ENCODE assay signal across 23 cellular contexts in the genomic region with DNA sequence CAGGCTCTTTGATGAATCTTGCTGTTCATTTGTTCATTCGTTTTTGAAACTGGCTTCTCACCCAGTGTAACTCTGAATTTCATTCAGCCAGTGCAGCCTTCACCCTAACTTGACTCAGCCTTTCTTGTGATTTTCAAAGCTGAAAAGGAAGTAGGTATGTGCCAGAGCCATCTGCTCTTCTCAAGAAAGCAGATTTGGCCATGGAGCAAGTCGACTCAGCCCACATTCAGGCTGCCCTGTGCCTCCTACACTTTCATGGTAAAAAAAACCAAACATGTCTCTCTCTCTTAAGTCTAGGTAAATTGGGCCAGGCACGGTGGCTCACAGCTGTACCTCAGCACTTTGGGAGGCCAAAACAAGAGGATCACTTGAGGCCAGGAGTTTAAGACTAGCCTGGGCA. TPM values are rescaled to one million over a fixed set of nuclear protein-coding genes. Genes with fewer than 3 reads are reported as not detected.
DNase-seq lines count a peak whose midpoint lies in the region; ATAC-seq and TF ChIP-seq lines count a peak whose summit lies in the region.
"Had no signal": no experiment of that assay in that cellular context is flagged by ENCODE, and none has a peak within 500 bp of the region (broad histone marks: within the 10 kb centered on the region; RNA-seq: fewer than 3 reads in every experiment).

No MANE protein-coding gene starts in this region.

- H3K79me2 ChIP-seq in OCI-LY3 (ENCODE audit: low read length) = no peaks in the 10 kb centered on the region

- H3K9me3 ChIP-seq in OCI-LY3 (ENCODE audit: insufficient read depth, low read length) = no peaks in the 10 kb centered on the region
- H3K9me3 ChIP-seq in upper lobe of right lung = no peaks in the 10 kb centered on the region
- H3K9me3 ChIP-seq: gastroesophageal sphincter, tibial nerve had no signal

- TF ChIP-seq CTCF in OCI-LY3 (IDR thresholded peaks at IDR 0.05; ENCODE audit: low read depth, low read length) = no peak
- TF ChIP-seq CTCF in fibroblast of the aortic adventitia (IDR thresholded peaks at IDR 0.05; ENCODE audit: insufficient read depth, low read length) = no peak
- TF ChIP-seq CTCF in upper lobe of right lung (IDR thresholded peaks at IDR 0.05) = no peak

- no peaks in the 10 kb centered on the region for H4K20me1 ChIP-seq in OCI-LY3 (ENCODE audit: insufficient read depth, low read length)

- no peak overlapping the region for H3K4me3 Mint-ChIP-seq in activated CD4-positive, alpha-beta T cell treated with anti-CD3 and anti-CD28 coated beads for 36 hours
- H3K4me3 Mint-ChIP-seq: activated CD4-positive, alpha-beta memory T cell treated with anti-CD3 and anti-CD28 coated beads, Interleukin-2, amount 10 ng/mL, durations not matched to agents 7 days and 5 days; CD4-positive, alpha-beta memory T cell had no signal

- CTCF ChIA-PET in activated CD4-positive, alpha-beta T cell treated with anti-CD3 and anti-CD28 coated beads for 36 hours (lab: Charles Lee) = no interaction called here

- POLR2A ChIA-PET in activated CD4-positive, alpha-beta T cell treated with anti-CD3 and anti-CD28 coated beads for 36 hours (lab: Charles Lee) = no interaction called here

- H3K27ac ChIP-seq in OCI-LY3 (ENCODE audit: low read length) (0 out of 2 replicates have a peak overlapping the region, but pooled peaks have one; percentile 8), upper lobe of right lung (no peak overlapping the region)
- H3K27ac ChIP-seq: gastroesophageal sphincter, tibial nerve, WERI-Rb-1 had no signal

- DNase-seq in activated CD4-positive, alpha-beta T cell treated with anti-CD3 and anti-CD28 coated beads for 36 hours = peak; percentile 4
- DNase-seq in activated CD4-positive, alpha-beta T cell treated with anti-CD3 and anti-CD28 coated beads, Interleukin-2, amount 50 U/mL, for 1 hour = no peak
- peak; percentile 47 for DNase-seq in fibroblast of the aortic adventitia (ENCODE audit: low read depth)
- no peak for DNase-seq in upper lobe of right lung
- no peak for DNase-seq in activated gamma-delta T cell treated with Interleukin-2 at 50 U/mL for 16 hours
- DNase-seq: activated CD4-positive, alpha-beta memory T cell treated with anti-CD3 and anti-CD28 coated beads, Interleukin-2, amount 10 ng/mL, durations not matched to agents 7 days and 5 days; activated naive CD4-positive, alpha-beta T cell treated with anti-CD3 and anti-CD28 coated beads, Interleukin-2, amount 50 U/mL, for 16 hours; activated T-cell treated with anti-CD3 and anti-CD28 coated beads, Interleukin-2, amount 50 U/mL, for 1 hour; CD4-positive, alpha-beta memory T cell; cortex of kidney; H7; left cardiac atrium; NCI-H1417; NCI-H2171 treated with DMSO at 0.1 percent for 48 hours; NCI-H774; retina; stimulated activated naive CD4-positive, alpha-beta T cell; WERI-Rb-1 had no signal

- H3K27ac Mint-ChIP-seq in activated CD4-positive, alpha-beta T cell treated with anti-CD3 and anti-CD28 coated beads for 36 hours = no peak overlapping the region
- H3K27ac Mint-ChIP-seq: activated CD4-positive, alpha-beta memory T cell treated with anti-CD3 and anti-CD28 coated beads, Interleukin-2, amount 10 ng/mL, durations not matched to agents 7 days and 5 days; CD4-positive, alpha-beta memory T cell had no signal

- H3K4me2 ChIP-seq in OCI-LY3 (ENCODE audit: low read length) = peak overlapping the region; percentile 8

- intact Hi-C loops in activated CD4-positive, alpha-beta T cell treated with anti-CD3 and anti-CD28 coated beads for 36 hours (cut with DNase I, micrococcal nuclease) = no loop called here
- intact Hi-C loops in upper lobe of right lung (cut with DNase I) = no loop called here

- no peak for ATAC-seq in activated CD4-positive, alpha-beta T cell treated with anti-CD3 and anti-CD28 coated beads for 36 hours
- ATAC-seq in upper lobe of right lung = peak; percentile 72
- ATAC-seq in GM19397 (IDR thresholded peaks at IDR 0.05; ENCODE audit: unreplicated experiment) = no peak
- ATAC-seq in GM18517 (IDR thresholded peaks at IDR 0.05; ENCODE audit: unreplicated experiment) = no peak
- ATAC-seq: gastroesophageal sphincter had no signal

- no peaks in the 10 kb centered on the region for H3K9me3 Mint-ChIP-seq in activated CD4-positive, alpha-beta T cell treated with anti-CD3 and anti-CD28 coated beads for 36 hours (ENCODE audit: low read depth)
- H3K9me3 Mint-ChIP-seq: activated CD4-positive, alpha-beta memory T cell treated with anti-CD3 and anti-CD28 coated beads, Interleukin-2, amount 10 ng/mL, durations not matched to agents 7 days and 5 days; CD4-positive, alpha-beta memory T cell had no signal

- H3K27me3 ChIP-seq in OCI-LY3 (ENCODE audit: low read depth, low read length) = peaks cover 31% of the 10 kb centered on the region
- no peaks in the 10 kb centered on the region for H3K27me3 ChIP-seq in upper lobe of right lung
- H3K27me3 ChIP-seq: gastroesophageal sphincter, tibial nerve had no signal

- H3K4me1 ChIP-seq in OCI-LY3 (ENCODE audit: low read length) (peaks cover 10% of the 10 kb centered on the region), upper lobe of right lung (no peaks in the 10 kb centered on the region)

- H3K27me3 Mint-ChIP-seq in activated CD4-positive, alpha-beta T cell treated with anti-CD3 and anti-CD28 coated beads for 36 hours = peaks cover 2% of the 10 kb centered on the region

- no peaks in the 10 kb centered on the region for H3K4me1 Mint-ChIP-seq in activated CD4-positive, alpha-beta T cell treated with anti-CD3 and anti-CD28 coated beads for 36 hours

- H3K9ac ChIP-seq in OCI-LY3 (ENCODE audit: low read length) = no peak overlapping the region

- no peaks in the 10 kb centered on the region for H3K36me3 ChIP-seq in OCI-LY3 (replicated peaks; ENCODE audit: low read depth, low read length)
- H3K36me3 ChIP-seq in upper lobe of right lung = no peaks in the 10 kb centered on the region
- H3K36me3 ChIP-seq: gastroesophageal sphincter, tibial nerve, WERI-Rb-1 had no signal

- no peaks in the 10 kb centered on the region for H3K36me3 Mint-ChIP-seq in activated CD4-positive, alpha-beta T cell treated with anti-CD3 and anti-CD28 coated beads for 36 hours (ENCODE audit: low read depth)
- H3K36me3 Mint-ChIP-seq: CD4-positive, alpha-beta memory T cell had no signal

- H3K4me3 ChIP-seq in OCI-LY3 (ENCODE audit: low read length) (no peak overlapping the region), fibroblast of the aortic adventitia (ENCODE audit: low read depth, low read length) (no peak overlapping the region), upper lobe of right lung (no peak overlapping the region)
- H3K4me3 ChIP-seq: gastroesophageal sphincter, tibial nerve had no signal

- 0 out of 2 replicates have a peak overlapping the region, but pooled peaks have one; percentile 3 for H2AFZ ChIP-seq in OCI-LY3 (ENCODE audit: low read depth, low read length)

RNA-seq across cellular contexts. Expression of a gene that starts 56.2 kb away (rescaled TPM):
- total RNA-seq in activated CD4-positive, alpha-beta T cell treated with anti-CD3 and anti-CD28 coated beads for 36 hours = 10 to 100 TPM; 16.5 to 20.5 TPM
- 8.3 and 12.3 TPM in 2 replicates for total RNA-seq in fibroblast of the aortic adventitia (ENCODE audit: low replicate concordance)
- 4.8 TPM for total RNA-seq in upper lobe of right lung

Comparison
In these comparisons a context has a peak if more than half of its experiments do, and no peak if none do; other contexts are left out.
1. DNase-seq: peak in activated CD4-positive, alpha-beta T cell treated with anti-CD3 and anti-CD28 coated beads for 36 hours (single experiment) and fibroblast of the aortic adventitia (single experiment); none in activated CD4-positive, alpha-beta T cell treated with anti-CD3 and anti-CD28 coated beads, Interleukin-2, amount 50 U/mL, for 1 hour (single experiment), upper lobe of right lung (single experiment) and activated gamma-delta T cell treated with Interleukin-2 at 50 U/mL for 16 hours (single experiment).